ENCODE assay signal across 1 cellular context in genomic region chr10:74111799-74112198, GRCh38.
TF ChIP-seq lines count a peak whose summit lies in the region.

No MANE protein-coding gene starts in this region.

TF ChIP-seq in GM23338, 12 proteins besides CTCF, POLR2A, EP300 and RAD21 (continued from another document):
- TF ChIP-seq, protein P1, sequence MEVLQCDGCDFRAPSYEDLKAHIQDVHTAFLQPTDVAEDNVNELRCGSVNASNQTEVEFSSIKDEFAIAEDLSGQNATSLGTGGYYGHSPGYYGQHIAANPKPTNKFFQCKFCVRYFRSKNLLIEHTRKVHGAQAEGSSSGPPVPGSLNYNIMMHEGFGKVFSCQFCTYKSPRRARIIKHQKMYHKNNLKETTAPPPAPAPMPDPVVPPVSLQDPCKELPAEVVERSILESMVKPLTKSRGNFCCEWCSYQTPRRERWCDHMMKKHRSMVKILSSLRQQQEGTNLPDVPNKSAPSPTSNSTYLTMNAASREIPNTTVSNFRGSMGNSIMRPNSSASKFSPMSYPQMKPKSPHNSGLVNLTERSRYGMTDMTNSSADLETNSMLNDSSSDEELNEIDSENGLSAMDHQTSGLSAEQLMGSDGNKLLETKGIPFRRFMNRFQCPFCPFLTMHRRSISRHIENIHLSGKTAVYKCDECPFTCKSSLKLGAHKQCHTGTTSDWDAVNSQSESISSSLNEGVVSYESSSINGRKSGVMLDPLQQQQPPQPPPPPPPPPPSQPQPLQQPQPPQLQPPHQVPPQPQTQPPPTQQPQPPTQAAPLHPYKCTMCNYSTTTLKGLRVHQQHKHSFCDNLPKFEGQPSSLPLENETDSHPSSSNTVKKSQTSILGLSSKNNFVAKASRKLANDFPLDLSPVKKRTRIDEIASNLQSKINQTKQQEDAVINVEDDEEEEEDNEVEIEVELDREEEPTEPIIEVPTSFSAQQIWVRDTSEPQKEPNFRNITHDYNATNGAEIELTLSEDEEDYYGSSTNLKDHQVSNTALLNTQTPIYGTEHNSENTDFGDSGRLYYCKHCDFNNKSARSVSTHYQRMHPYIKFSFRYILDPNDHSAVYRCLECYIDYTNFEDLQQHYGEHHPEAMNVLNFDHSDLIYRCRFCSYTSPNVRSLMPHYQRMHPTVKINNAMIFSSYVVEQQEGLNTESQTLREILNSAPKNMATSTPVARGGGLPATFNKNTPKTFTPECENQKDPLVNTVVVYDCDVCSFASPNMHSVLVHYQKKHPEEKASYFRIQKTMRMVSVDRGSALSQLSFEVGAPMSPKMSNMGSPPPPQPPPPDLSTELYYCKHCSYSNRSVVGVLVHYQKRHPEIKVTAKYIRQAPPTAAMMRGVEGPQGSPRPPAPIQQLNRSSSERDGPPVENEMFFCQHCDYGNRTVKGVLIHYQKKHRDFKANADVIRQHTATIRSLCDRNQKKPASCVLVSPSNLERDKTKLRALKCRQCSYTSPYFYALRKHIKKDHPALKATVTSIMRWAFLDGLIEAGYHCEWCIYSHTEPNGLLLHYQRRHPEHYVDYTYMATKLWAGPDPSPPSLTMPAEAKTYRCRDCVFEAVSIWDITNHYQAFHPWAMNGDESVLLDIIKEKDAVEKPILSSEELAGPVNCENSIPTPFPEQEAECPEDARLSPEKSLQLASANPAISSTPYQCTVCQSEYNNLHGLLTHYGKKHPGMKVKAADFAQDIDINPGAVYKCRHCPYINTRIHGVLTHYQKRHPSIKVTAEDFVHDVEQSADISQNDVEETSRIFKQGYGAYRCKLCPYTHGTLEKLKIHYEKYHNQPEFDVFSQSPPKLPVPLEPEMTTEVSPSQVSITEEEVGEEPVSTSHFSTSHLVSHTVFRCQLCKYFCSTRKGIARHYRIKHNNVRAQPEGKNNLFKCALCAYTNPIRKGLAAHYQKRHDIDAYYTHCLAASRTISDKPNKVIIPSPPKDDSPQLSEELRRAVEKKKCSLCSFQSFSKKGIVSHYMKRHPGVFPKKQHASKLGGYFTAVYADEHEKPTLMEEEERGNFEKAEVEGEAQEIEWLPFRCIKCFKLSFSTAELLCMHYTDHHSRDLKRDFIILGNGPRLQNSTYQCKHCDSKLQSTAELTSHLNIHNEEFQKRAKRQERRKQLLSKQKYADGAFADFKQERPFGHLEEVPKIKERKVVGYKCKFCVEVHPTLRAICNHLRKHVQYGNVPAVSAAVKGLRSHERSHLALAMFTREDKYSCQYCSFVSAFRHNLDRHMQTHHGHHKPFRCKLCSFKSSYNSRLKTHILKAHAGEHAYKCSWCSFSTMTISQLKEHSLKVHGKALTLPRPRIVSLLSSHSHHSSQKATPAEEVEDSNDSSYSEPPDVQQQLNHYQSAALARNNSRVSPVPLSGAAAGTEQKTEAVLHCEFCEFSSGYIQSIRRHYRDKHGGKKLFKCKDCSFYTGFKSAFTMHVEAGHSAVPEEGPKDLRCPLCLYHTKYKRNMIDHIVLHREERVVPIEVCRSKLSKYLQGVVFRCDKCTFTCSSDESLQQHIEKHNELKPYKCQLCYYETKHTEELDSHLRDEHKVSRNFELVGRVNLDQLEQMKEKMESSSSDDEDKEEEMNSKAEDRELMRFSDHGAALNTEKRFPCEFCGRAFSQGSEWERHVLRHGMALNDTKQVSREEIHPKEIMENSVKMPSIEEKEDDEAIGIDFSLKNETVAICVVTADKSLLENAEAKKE (CRISPR knock-in tag; IDR thresholded peaks at IDR 0.05): no peak
- TF ChIP-seq ZNF114 (CRISPR knock-in tag; IDR thresholded peaks at IDR 0.05) (no peak), EZH2 (IDR thresholded peaks at IDR 0.05; ENCODE audit: low read depth, unreplicated experiment) (no peak), EZH2phosphoT487 (IDR thresholded peaks at IDR 0.05; ENCODE audit: unreplicated experiment) (no peak), CREB1 (CRISPR knock-in tag; IDR thresholded peaks at IDR 0.05; ENCODE audit: low read depth) (no peak)
- TF ChIP-seq, protein P2, sequence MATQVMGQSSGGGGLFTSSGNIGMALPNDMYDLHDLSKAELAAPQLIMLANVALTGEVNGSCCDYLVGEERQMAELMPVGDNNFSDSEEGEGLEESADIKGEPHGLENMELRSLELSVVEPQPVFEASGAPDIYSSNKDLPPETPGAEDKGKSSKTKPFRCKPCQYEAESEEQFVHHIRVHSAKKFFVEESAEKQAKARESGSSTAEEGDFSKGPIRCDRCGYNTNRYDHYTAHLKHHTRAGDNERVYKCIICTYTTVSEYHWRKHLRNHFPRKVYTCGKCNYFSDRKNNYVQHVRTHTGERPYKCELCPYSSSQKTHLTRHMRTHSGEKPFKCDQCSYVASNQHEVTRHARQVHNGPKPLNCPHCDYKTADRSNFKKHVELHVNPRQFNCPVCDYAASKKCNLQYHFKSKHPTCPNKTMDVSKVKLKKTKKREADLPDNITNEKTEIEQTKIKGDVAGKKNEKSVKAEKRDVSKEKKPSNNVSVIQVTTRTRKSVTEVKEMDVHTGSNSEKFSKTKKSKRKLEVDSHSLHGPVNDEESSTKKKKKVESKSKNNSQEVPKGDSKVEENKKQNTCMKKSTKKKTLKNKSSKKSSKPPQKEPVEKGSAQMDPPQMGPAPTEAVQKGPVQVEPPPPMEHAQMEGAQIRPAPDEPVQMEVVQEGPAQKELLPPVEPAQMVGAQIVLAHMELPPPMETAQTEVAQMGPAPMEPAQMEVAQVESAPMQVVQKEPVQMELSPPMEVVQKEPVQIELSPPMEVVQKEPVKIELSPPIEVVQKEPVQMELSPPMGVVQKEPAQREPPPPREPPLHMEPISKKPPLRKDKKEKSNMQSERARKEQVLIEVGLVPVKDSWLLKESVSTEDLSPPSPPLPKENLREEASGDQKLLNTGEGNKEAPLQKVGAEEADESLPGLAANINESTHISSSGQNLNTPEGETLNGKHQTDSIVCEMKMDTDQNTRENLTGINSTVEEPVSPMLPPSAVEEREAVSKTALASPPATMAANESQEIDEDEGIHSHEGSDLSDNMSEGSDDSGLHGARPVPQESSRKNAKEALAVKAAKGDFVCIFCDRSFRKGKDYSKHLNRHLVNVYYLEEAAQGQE (IDR thresholded peaks at IDR 0.05; ENCODE audit: unreplicated experiment): no peak
